Comparison of ENCODE assay signal across 2 cellular contexts in the genomic region with DNA sequence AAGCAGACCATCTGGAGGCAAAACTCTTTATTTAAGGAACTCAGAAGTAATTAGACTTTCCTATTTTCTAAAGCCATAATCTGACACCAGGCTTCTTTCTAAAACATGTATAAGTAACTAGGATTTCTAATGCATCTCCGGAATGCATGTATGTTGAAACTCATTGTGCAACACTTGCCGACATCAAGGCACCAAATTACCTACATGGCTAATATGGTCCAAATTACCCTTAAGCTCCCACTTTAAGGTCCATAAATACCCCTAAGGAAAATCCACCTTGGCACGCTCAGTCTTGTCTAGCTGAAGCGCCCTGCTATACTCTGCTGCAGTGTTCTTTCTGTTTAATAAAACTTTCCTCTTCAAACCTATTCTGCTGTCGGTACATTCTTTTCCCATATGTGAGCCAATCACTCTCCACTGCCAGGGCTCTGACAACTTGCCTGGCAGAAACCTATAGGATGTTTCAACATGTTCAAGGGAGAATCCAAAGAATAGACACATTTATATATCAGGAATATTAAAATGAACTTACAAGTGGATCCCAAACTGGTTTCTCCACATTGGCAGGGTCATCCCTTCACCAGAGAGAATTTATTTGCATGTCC.
TF ChIP-seq lines count a peak whose summit lies in the region.

No MANE protein-coding gene starts in this region.

TF ChIP-seq in HepG2, 621 proteins besides CTCF, POLR2A, EP300 and RAD21 (continued from another document):
- TF ChIP-seq, protein P1, sequence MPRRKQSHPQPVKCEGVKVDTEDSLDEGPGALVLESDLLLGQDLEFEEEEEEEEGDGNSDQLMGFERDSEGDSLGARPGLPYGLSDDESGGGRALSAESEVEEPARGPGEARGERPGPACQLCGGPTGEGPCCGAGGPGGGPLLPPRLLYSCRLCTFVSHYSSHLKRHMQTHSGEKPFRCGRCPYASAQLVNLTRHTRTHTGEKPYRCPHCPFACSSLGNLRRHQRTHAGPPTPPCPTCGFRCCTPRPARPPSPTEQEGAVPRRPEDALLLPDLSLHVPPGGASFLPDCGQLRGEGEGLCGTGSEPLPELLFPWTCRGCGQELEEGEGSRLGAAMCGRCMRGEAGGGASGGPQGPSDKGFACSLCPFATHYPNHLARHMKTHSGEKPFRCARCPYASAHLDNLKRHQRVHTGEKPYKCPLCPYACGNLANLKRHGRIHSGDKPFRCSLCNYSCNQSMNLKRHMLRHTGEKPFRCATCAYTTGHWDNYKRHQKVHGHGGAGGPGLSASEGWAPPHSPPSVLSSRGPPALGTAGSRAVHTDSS (CRISPR knock-in tag; conservative IDR thresholded peaks at IDR 0.05) = no peak
- TF ChIP-seq CEBPB (IDR thresholded peaks at IDR 0.05; ENCODE audit: borderline replicate concordance, low read depth, low read length) = peak; percentile 74

TF ChIP-seq in SK-N-SH treated with all-trans-retinoic acid at 6 μM for 48 hours, 23 proteins besides CTCF, POLR2A, EP300 and RAD21 (continued from another document):
- TF ChIP-seq OSR1 (CRISPR knock-in tag; IDR thresholded peaks at IDR 0.05) = no peak
- TF ChIP-seq ZNF8 (CRISPR knock-in tag; IDR thresholded peaks at IDR 0.05) = no peak
- no peak for TF ChIP-seq ZFP30 (CRISPR knock-in tag; IDR thresholded peaks at IDR 0.05)
- no peak for TF ChIP-seq ESRRG (CRISPR knock-in tag; IDR thresholded peaks at IDR 0.05)
- no peak for TF ChIP-seq ISL1 (CRISPR knock-in tag; IDR thresholded peaks at IDR 0.05)
- no peak for TF ChIP-seq SNAI2 (CRISPR knock-in tag; IDR thresholded peaks at IDR 0.05)
TF ChIP-seq in SK-N-SH treated with all-trans-retinoic acid at 6 μM for 48 hours: peak in this region for 0.
